Comparison of ENCODE assay signal across 9 cellular contexts in the genomic region with DNA sequence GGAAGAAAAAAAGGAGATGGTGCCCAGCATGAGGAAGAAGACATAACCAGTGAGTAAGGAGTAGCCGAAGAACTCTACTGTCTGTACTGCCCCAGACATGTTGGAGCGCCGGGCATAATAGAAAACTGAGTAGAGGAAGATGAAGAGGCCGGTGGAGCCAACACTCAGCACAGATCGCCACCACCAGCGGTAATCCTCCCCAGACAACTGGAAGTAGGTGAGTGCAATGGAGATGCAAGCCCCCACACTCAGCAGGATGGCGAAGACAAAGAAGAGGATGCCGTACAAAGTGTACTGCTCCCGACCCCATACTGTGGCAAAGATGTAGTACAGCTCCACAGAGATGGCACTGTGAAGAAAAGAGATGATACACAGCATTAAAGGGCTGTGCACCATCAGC. TPM values are rescaled to one million over a fixed set of nuclear protein-coding genes. Genes with fewer than 3 reads are reported as not detected.
A peak's percentile ranks its signal among the peaks of the same experiment; 100 is the strongest.
DNase-seq lines count a peak whose midpoint lies in the region; ATAC-seq and TF ChIP-seq lines count a peak whose summit lies in the region.
"Had no signal": no experiment of that assay in that cellular context is flagged by ENCODE, and none has a peak within 500 bp of the region (broad histone marks: within the 10 kb centered on the region; RNA-seq: fewer than 3 reads in every experiment).

No MANE protein-coding gene starts in this region.

- H3K4me3 Mint-ChIP-seq in memory B cell (no peak overlapping the region), type B pancreatic cell (peak overlapping the region; percentile 92)

- H3K9me3 ChIP-seq in left ventricle myocardium inferior (replicated peaks) (no peaks in the 10 kb centered on the region), WERI-Rb-1 (ENCODE audit: severe bottlenecking) (no peaks in the 10 kb centered on the region)
- H3K9me3 ChIP-seq: SJCRH30 had no signal

- H3K27ac Mint-ChIP-seq in memory B cell (peak overlapping the region; percentile 93), type B pancreatic cell (peak overlapping the region; percentile 88)

- H3K27me3 Mint-ChIP-seq in memory B cell: no peaks in the 10 kb centered on the region
- H3K27me3 Mint-ChIP-seq in type B pancreatic cell: no peaks in the 10 kb centered on the region

- H3K9me3 Mint-ChIP-seq in memory B cell (no peaks in the 10 kb centered on the region), type B pancreatic cell (no peaks in the 10 kb centered on the region)

- H3K36me3 ChIP-seq in left ventricle myocardium inferior: peaks cover 63% of the 10 kb centered on the region
- H3K36me3 ChIP-seq in WERI-Rb-1: peaks cover 63% of the 10 kb centered on the region

- no peaks in the 10 kb centered on the region for H3K27me3 ChIP-seq in left ventricle myocardium inferior (ENCODE audit: low read depth)
- no peaks in the 10 kb centered on the region for H3K27me3 ChIP-seq in WERI-Rb-1 (ENCODE audit: insufficient read depth, low read depth, severe bottlenecking)
- H3K27me3 ChIP-seq: SJCRH30 had no signal

- intact Hi-C loops in left ventricle myocardium inferior (cut with micrococcal nuclease): no loop called here
- intact Hi-C loops in left cardiac atrium (cut with DNase I): no loop called here

- TF ChIP-seq CTCF in left ventricle myocardium inferior (IDR thresholded peaks at IDR 0.05; ENCODE audit: borderline replicate concordance) (no peak), WERI-Rb-1 (IDR thresholded peaks at IDR 0.05; ENCODE audit: low read depth, low read length) (no peak), type B pancreatic cell (conservative IDR thresholded peaks at IDR 0.05) (no peak)

- H3K36me3 Mint-ChIP-seq in memory B cell: peaks cover 15% of the 10 kb centered on the region
- H3K36me3 Mint-ChIP-seq in type B pancreatic cell: peaks cover 20% of the 10 kb centered on the region

- H3K27ac ChIP-seq in left ventricle myocardium inferior (replicated peaks): peak overlapping the region; percentile 77
- H3K27ac ChIP-seq in WERI-Rb-1: peak overlapping the region; percentile 79; the same call in 1 of the 2 replicates

- H3K4me3 ChIP-seq in left ventricle myocardium inferior (no peak overlapping the region), WERI-Rb-1 (ENCODE audit: low read depth, low read length) (no peak overlapping the region)

- H3K4me1 ChIP-seq in left ventricle myocardium inferior: peaks cover 27% of the 10 kb centered on the region

- peaks cover 26% of the 10 kb centered on the region for H3K4me1 Mint-ChIP-seq in memory B cell
- H3K4me1 Mint-ChIP-seq in type B pancreatic cell (ENCODE audit: unreplicated experiment): peaks cover 25% of the 10 kb centered on the region

- ATAC-seq in left cardiac atrium (no peak), memory B cell (ENCODE audit: low read depth) (no peak), HG03442 (IDR thresholded peaks at IDR 0.05; ENCODE audit: unreplicated experiment) (no peak), HG02870 (IDR thresholded peaks at IDR 0.05; ENCODE audit: unreplicated experiment) (no peak)

- DNase-seq in left ventricle myocardium inferior: no peak
- no peak for DNase-seq in left cardiac atrium
- DNase-seq in WERI-Rb-1: no peak
- DNase-seq in memory B cell (ENCODE audit: low spot score in 2 of 2): no peak
- DNase-seq in type B pancreatic cell (ENCODE audit: extremely low spot score, unreplicated experiment): no peak
- no peak for DNase-seq in HPDE6-E6E7 (ENCODE audit: extremely low spot score)

RNA-seq across cellular contexts. Expression of gene IPO4, which starts 0.8 kb away (rescaled TPM):
- total RNA-seq in left ventricle myocardium inferior (13.3 TPM), left cardiac atrium (10 to 100 TPM; 11.8 to 30.2 TPM), type B pancreatic cell (ENCODE audit: low replicate concordance) (49.0 and 67.1 TPM in 2 replicates)

RNA-seq across cellular contexts. Expression of gene TM9SF1, which starts 5.8 kb away (rescaled TPM):
- total RNA-seq in left ventricle myocardium inferior (22.2 TPM), left cardiac atrium (10 to 100 TPM; 30.7 to 34.0 TPM), type B pancreatic cell (ENCODE audit: low replicate concordance) (50.5 and 60.7 TPM in 2 replicates)

RNA-seq across cellular contexts. Expression of gene TSSK4, which starts 16.0 kb away (rescaled TPM):
- total RNA-seq in left ventricle myocardium inferior: not detected
- under 1 TPM in 1 of 2 donors, not detected in 1; 0.21 TPM for total RNA-seq in left cardiac atrium
- 0.48 and 0.53 TPM in 2 replicates for total RNA-seq in type B pancreatic cell (ENCODE audit: low replicate concordance)

RNA-seq across cellular contexts. Expression of gene REC8, which starts 17.6 kb away (rescaled TPM):
- total RNA-seq in left ventricle myocardium inferior (1.6 TPM), left cardiac atrium (1 to 10 TPM; 8.4 to 8.9 TPM), type B pancreatic cell (ENCODE audit: low replicate concordance) (84.2 and 221 TPM in 2 replicates)

RNA-seq across cellular contexts. Expression of gene CHMP4A, which starts 23.8 kb away (rescaled TPM):
- total RNA-seq in left ventricle myocardium inferior (33.1 TPM), left cardiac atrium (10 to 100 TPM; 34.7 to 38.4 TPM), type B pancreatic cell (ENCODE audit: low replicate concordance) (44.3 and 47.3 TPM in 2 replicates)
